10 cellular contexts compared by ENCODE assay signal in the genomic region with DNA sequence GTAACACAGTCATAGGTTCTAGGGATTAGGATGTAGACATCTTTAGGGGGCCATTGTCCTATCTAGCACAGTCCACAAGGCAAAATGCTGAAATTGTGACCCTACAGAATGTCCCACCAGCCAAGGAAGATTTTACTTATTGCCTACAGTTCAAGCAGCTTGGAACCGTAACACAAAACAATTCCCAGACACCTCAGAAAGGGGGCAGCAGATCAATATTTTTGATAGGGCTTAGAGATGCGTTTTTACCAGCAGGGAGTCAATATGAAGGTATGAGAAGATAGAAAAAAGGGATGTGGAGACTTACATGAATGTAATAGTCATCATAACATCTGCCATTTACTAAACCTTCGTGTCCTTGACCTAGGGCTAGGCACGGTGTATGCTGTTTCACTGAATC.
A peak's percentile ranks its signal among the peaks of the same experiment; 100 is the strongest.
DNase-seq lines count a peak whose midpoint lies in the region; ATAC-seq and TF ChIP-seq lines count a peak whose summit lies in the region.
"Had no signal": no experiment of that assay in that cellular context is flagged by ENCODE, and none has a peak within 500 bp of the region (broad histone marks: within the 10 kb centered on the region; RNA-seq: fewer than 3 reads in every experiment).

No MANE protein-coding gene starts in this region.

- no peak for ATAC-seq in HG02870 (IDR thresholded peaks at IDR 0.05; ENCODE audit: unreplicated experiment)
- ATAC-seq in HG03432 (IDR thresholded peaks at IDR 0.05; ENCODE audit: unreplicated experiment), result no peak

- TF ChIP-seq CTCF in GM12874 (IDR thresholded peaks at IDR 0.05; ENCODE audit: insufficient read depth, low read depth, low read length), result 0 out of 2 replicates have a peak, but pooled peaks have one; percentile 22
- TF ChIP-seq CTCF in epithelial cell of proximal tubule (conservative IDR thresholded peaks at IDR 0.05; ENCODE audit: low read depth, low read length), result peak; percentile 53

- DNase-seq in A172 (ENCODE audit: low spot score) (peak; percentile 35), NCI-H748 treated with DMSO at 0.1 percent for 48 hours (lab: John Stamatoyannopoulos, UW) (peak; percentile 8), epithelial cell of proximal tubule (ENCODE audit: low read depth) (no peak), occipital lobe (lab: John Stamatoyannopoulos, UW) (no peak), NCI-H1694 (lab: John Stamatoyannopoulos, UW) (no peak)
- DNase-seq: NCI-H1417, uterus had no signal

- no peak overlapping the region for H3K4me3 ChIP-seq in epithelial cell of proximal tubule (ENCODE audit: low read depth, low read length)
- H3K4me3 ChIP-seq: uterus had no signal

Comparison
In these comparisons a context has a peak if more than half of its experiments do, and no peak if none do; other contexts are left out.
1. DNase-seq: peak in A172 (single experiment) and NCI-H748 treated with DMSO at 0.1 percent for 48 hours (single experiment); none in epithelial cell of proximal tubule (single experiment), occipital lobe (single experiment) and NCI-H1694 (single experiment).